8 cellular contexts compared by ENCODE assay signal in the genomic region with DNA sequence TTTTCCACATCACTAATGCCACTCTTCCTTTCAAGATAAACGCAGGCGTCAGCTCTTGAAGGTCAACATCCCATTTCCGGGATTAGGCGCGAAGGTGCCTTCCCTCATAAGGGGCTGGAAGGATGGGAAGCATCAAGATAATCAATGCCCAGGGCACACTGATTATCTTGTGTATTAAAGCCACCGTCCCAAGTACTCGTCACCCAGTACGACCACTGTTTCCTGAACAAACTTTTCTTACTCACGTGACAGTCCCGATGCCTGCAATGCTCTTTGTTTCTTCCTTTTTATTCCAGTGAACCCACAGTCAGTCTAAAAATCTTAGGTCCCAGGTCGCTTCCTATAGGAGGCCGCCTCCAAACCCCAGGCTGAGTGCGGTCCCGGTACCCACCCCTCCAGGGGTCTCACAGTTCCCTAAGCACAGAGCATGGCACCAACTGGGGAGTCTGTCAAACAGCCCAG. TPM values are rescaled to one million over a fixed set of nuclear protein-coding genes. Genes with fewer than 3 reads are reported as not detected.
DNase-seq lines count a peak whose midpoint lies in the region; ATAC-seq and TF ChIP-seq lines count a peak whose summit lies in the region.

No MANE protein-coding gene starts in this region.

- POLR2A ChIA-PET in CD8-positive, alpha-beta T cell (lab: Charles Lee): interaction anchor here (1.0 to 1.6 kb wide), 7 partner anchors 8 to 1762 kb away, joined by 3 to 7 read pairs (median 4); a partner anchor contains a TSS

- H3K4me1 Mint-ChIP-seq in CD8-positive, alpha-beta T cell (ENCODE audit: low read depth): peaks cover 58% of the 10 kb centered on the region

- H3K27ac Mint-ChIP-seq in CD8-positive, alpha-beta T cell: peak overlapping the region; percentile 99

- no peaks in the 10 kb centered on the region for H3K9me3 ChIP-seq in CD8-positive, alpha-beta T cell (ENCODE audit: low read length)
- H3K9me3 ChIP-seq in fibroblast of lung (ENCODE audit: control insufficient read depth, insufficient read depth, low read depth, low read length) (no peaks in the 10 kb centered on the region), neutrophil (no peaks in the 10 kb centered on the region)

- H3K27me3 Mint-ChIP-seq in CD8-positive, alpha-beta T cell (ENCODE audit: low read depth): no peaks in the 10 kb centered on the region

- H3K4me3 Mint-ChIP-seq in CD8-positive, alpha-beta T cell: peak overlapping the region; percentile 100

- peak overlapping the region; percentile 96 for H3K4me3 ChIP-seq in CD8-positive, alpha-beta T cell (ENCODE audit: low read depth, low read length)
- peak overlapping the region; percentile 71 to 92 (median 80) for H3K4me3 ChIP-seq in fibroblast of lung (replicated peaks in 1 of 4; ENCODE audit: control extremely low read depth in 1 of 4, insufficient read depth in 1 of 4, low read depth in 3 of 4, low read length in 4 of 4)
- H3K4me3 ChIP-seq in neutrophil (ENCODE audit: low read depth in 1 of 2, low read length in 1 of 2): peak overlapping the region; percentile 83 to 98

- CTCF ChIA-PET in CD8-positive, alpha-beta T cell (lab: Charles Lee): interaction anchor here (0.8 to 6.2 kb wide), 3 partner anchors 8 to 681 kb away, joined by 3 to 71 read pairs (median 3); no protein-coding TSS in a partner anchor

- H2AFZ ChIP-seq in fibroblast of lung (ENCODE audit: low read length): peak overlapping the region; percentile 40

- peak overlapping the region; percentile 96 for H3K9ac ChIP-seq in fibroblast of lung (ENCODE audit: insufficient read depth, low read length)

- H3K9me3 Mint-ChIP-seq in CD8-positive, alpha-beta T cell: no peaks in the 10 kb centered on the region

- ATAC-seq in CD8-positive, alpha-beta T cell: peak; percentile 5
- ATAC-seq in GM18907 (IDR thresholded peaks at IDR 0.05; ENCODE audit: unreplicated experiment): peak; percentile 19
- ATAC-seq in HG03432 (IDR thresholded peaks at IDR 0.05; ENCODE audit: unreplicated experiment): peak; percentile 17

- no peak for DNase-seq in CD8-positive, alpha-beta T cell
- peak; percentile 28 for DNase-seq in SW480 (ENCODE audit: low spot score)
- DNase-seq in fibroblast of lung (ENCODE audit: low read depth in 2 of 2): peak in 1 of 2 donors; percentile 28
- no peak for DNase-seq in NCI-H128 (lab: John Stamatoyannopoulos, UW; ENCODE audit: unreplicated experiment)
- DNase-seq in GDM1 (lab: John Stamatoyannopoulos, UW): no peak

- H3K36me3 Mint-ChIP-seq in CD8-positive, alpha-beta T cell: peaks cover 44% of the 10 kb centered on the region

- H3K4me2 ChIP-seq in fibroblast of lung (ENCODE audit: extremely low read depth, insufficient read depth, low read length): peak overlapping the region; percentile 98

- intact Hi-C loops in CD8-positive, alpha-beta T cell (cut with DNase I, micrococcal nuclease): loop anchor here (2.0 to 10.0 kb wide), 6 partner anchors 234 to 1830 kb away; a partner anchor contains a TSS

- peak overlapping the region; percentile 88 for H3K27ac ChIP-seq in CD8-positive, alpha-beta T cell (ENCODE audit: low read depth, low read length)
- peak overlapping the region; percentile 98 for H3K27ac ChIP-seq in fibroblast of lung (ENCODE audit: insufficient read depth, low read length)
- peak overlapping the region; percentile 100 for H3K27ac ChIP-seq in neutrophil

- H3K79me2 ChIP-seq in fibroblast of lung (ENCODE audit: control insufficient read depth, insufficient read depth, low read length): peaks cover 42% of the 10 kb centered on the region

- H4K20me1 ChIP-seq in fibroblast of lung (ENCODE audit: control insufficient read depth, extremely low read depth, insufficient read depth, low read length): no peaks in the 10 kb centered on the region

- TF ChIP-seq CTCF in CD8-positive, alpha-beta T cell (IDR thresholded peaks at IDR 0.05): no peak
- no peak for TF ChIP-seq CTCF in fibroblast of lung (conservative IDR thresholded peaks at IDR 0.05 in 1 of 2, IDR thresholded peaks at IDR 0.05 in 1 of 2; ENCODE audit: low read depth in 1 of 2, low read length in 2 of 2)
- TF ChIP-seq CTCF in neutrophil (IDR thresholded peaks at IDR 0.05): no peak

- peaks cover 36% of the 10 kb centered on the region for H3K4me1 ChIP-seq in CD8-positive, alpha-beta T cell (ENCODE audit: insufficient read depth, low read length)
- peaks cover 20% of the 10 kb centered on the region for H3K4me1 ChIP-seq in fibroblast of lung (ENCODE audit: control insufficient read depth, extremely low read depth, insufficient read depth, low read length)
- H3K4me1 ChIP-seq in neutrophil (ENCODE audit: control insufficient read depth in 1 of 2, insufficient read depth in 1 of 2, low read depth in 1 of 2, low read length in 1 of 2): peaks cover 59 to 66% of the 10 kb centered on the region in 2 experiments

- H3K36me3 ChIP-seq in CD8-positive, alpha-beta T cell (ENCODE audit: insufficient read depth, low read length): peaks cover 24% of the 10 kb centered on the region
- H3K36me3 ChIP-seq in fibroblast of lung (ENCODE audit: control insufficient read depth, insufficient read depth, low read length) (peaks cover 8% of the 10 kb centered on the region), neutrophil (peaks cover 25% of the 10 kb centered on the region)

- no peaks in the 10 kb centered on the region for H3K27me3 ChIP-seq in CD8-positive, alpha-beta T cell (ENCODE audit: insufficient read depth, low read length)
- H3K27me3 ChIP-seq in fibroblast of lung (ENCODE audit: control insufficient read depth, insufficient read depth, low read length): no peaks in the 10 kb centered on the region
- H3K27me3 ChIP-seq in neutrophil: no peaks in the 10 kb centered on the region

RNA-seq across cellular contexts. Expression of a gene that starts 0.7 kb away (rescaled TPM):
- total RNA-seq in CD8-positive, alpha-beta T cell: 10 to 100 TPM; 15.5 to 15.9 TPM
- 91.7 and 93.3 TPM in 2 replicates for total RNA-seq in fibroblast of lung
- 110 and 145 TPM in 2 replicates for polyA plus RNA-seq in fibroblast of lung
- polyA plus RNA-seq in fibroblast of lung (2012): 67.7 and 86.8 TPM in 2 replicates
- 11.1 and 12.7 TPM in 2 replicates for polyA minus RNA-seq in fibroblast of lung (ENCODE audit: low replicate concordance)

RNA-seq across cellular contexts. Expression of a gene that starts 0.8 kb away (rescaled TPM):
- 10 to 100 TPM; 14.6 to 16.9 TPM for total RNA-seq in CD8-positive, alpha-beta T cell
- total RNA-seq in fibroblast of lung: 26.4 and 33.6 TPM in 2 replicates
- 15.5 and 22.3 TPM in 2 replicates for polyA plus RNA-seq in fibroblast of lung
- polyA plus RNA-seq in fibroblast of lung (2012): 18.1 and 24.8 TPM in 2 replicates
- 2.4 and 2.9 TPM in 2 replicates for polyA minus RNA-seq in fibroblast of lung (ENCODE audit: low replicate concordance)
